24 cellular contexts compared by ENCODE assay signal in genomic region chr9:125587819-125588460, GRCh38.
"Had no signal": no experiment of that assay in that cellular context is flagged by ENCODE, and none has a peak within 500 bp of the region (broad histone marks: within the 10 kb centered on the region; RNA-seq: fewer than 3 reads in every experiment).

No MANE protein-coding gene starts in this region.

- H3K27ac Mint-ChIP-seq: activated CD8-positive, alpha-beta T cell treated with anti-CD3 and anti-CD28 coated beads, Interleukin-2, amount 10 ng/mL, durations not matched to agents 7 days and 5 days; activated naive CD4-positive, alpha-beta T cell treated with anti-CD3 and anti-CD28 coated beads, Interleukin-2, amount 50 U/mL, for 24 hours; T-helper 17 cell; WTC11 had no signal

- H3K4me1 ChIP-seq: ascending aorta had no signal

- H3K4me3 ChIP-seq: ascending aorta, body of pancreas had no signal

- H3K4me3 Mint-ChIP-seq: activated CD8-positive, alpha-beta T cell treated with anti-CD3 and anti-CD28 coated beads, Interleukin-2, amount 10 ng/mL, durations not matched to agents 7 days and 5 days; activated naive CD4-positive, alpha-beta T cell treated with anti-CD3 and anti-CD28 coated beads, Interleukin-2, amount 50 U/mL, for 24 hours; T-helper 17 cell; WTC11 had no signal

- H3K27ac ChIP-seq: ascending aorta, body of pancreas had no signal

- H3K27me3 Mint-ChIP-seq: activated naive CD4-positive, alpha-beta T cell treated with anti-CD3 and anti-CD28 coated beads, Interleukin-2, amount 50 U/mL, for 24 hours; T-helper 17 cell had no signal

- ATAC-seq: activated CD8-positive, alpha-beta T cell treated with anti-CD3 and anti-CD28 coated beads, Interleukin-2, amount 10 ng/mL, durations not matched to agents 7 days and 5 days; body of pancreas; PC-3; T-helper 17 cell; WTC11 had no signal

- H3K36me3 ChIP-seq: ascending aorta had no signal

- H3K9me3 ChIP-seq: ascending aorta, body of pancreas had no signal

- DNase-seq: activated CD4-positive, alpha-beta T cell treated with anti-CD3 and anti-CD28 coated beads for 48 hours; activated CD4-positive, alpha-beta T cell treated with anti-CD3 and anti-CD28 coated beads, Interleukin-2, amount 50 U/mL, for 4 hours; activated CD4-positive, CD25-positive, alpha-beta regulatory T cell treated with anti-CD3 and anti-CD28 coated beads, Interleukin-2, amount 50 U/mL, for 72 hours; activated CD8-positive, alpha-beta memory T cell treated with anti-CD3 and anti-CD28 coated beads, Interleukin-2, amount 50 U/mL, for 48 hours; activated CD8-positive, alpha-beta T cell treated with anti-CD3 and anti-CD28 coated beads, Interleukin-2, amount 10 ng/mL, durations not matched to agents 7 days and 5 days; activated effector memory CD4-positive, alpha-beta T cell treated with Interleukin-2 at 50 U/mL for 16 hours; activated naive CD4-positive, alpha-beta T cell; activated T-cell treated with anti-CD3 and anti-CD28 coated beads, Interleukin-2, amount 50 U/mL, for 1 hour; amniotic stem cell; body of pancreas; central memory CD4-positive, alpha-beta T cell; Kasumi-1; NCI-H1048; NCI-H146; NCI-H2081 treated with DMSO at 0.1 percent for 48 hours; NCI-H446; NCI-H524; PC-3; SHP77 treated with DMSO at 0.1 percent for 48 hours; T-helper 17 cell; T-helper 9 cell had no signal

- H3K27me3 ChIP-seq: ascending aorta, body of pancreas had no signal

- H3K9me3 Mint-ChIP-seq: activated naive CD4-positive, alpha-beta T cell treated with anti-CD3 and anti-CD28 coated beads, Interleukin-2, amount 50 U/mL, for 24 hours had no signal
